In the genomic region with DNA sequence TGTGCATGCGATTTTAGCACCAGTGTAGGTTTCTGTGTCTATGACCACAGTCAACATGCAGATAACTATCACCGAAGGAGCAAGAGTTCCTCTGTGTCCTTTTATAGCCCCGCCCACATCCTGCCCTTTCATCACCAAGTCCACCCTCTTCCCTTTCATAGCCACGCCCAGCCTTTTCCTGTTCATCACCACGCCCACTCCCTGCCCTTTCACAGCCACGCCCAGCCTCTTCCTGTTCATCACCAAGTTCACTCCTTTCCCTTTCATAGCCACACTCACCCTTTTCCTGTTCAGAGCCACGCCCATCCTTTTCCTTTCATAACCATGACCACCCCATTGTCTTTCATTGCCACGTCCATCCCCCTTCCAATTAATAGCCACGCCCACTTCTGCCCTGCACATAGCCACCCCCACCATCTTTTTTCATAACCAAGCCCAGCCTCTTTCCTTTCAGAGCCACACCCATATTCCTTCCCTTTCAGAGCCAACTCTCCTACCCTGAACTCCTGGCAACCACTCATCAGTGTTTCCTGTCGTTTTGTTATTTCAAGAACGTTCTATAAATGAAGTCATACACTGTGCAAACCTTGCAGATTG, we compare ENCODE assay signal across 8 cellular contexts.
DNase-seq lines count a peak whose midpoint lies in the region; ATAC-seq, FAIRE-seq and TF ChIP-seq lines count a peak whose summit lies in the region.

No MANE protein-coding gene starts in this region.

- FAIRE-seq in bronchial epithelial cell (lab: Jason Lieb, UNC), result no peak

- no peak for TF ChIP-seq POLR2A in vagina (IDR thresholded peaks at IDR 0.05)

- no peaks in the 10 kb centered on the region for H3K4me1 ChIP-seq in vagina

- H3K27ac ChIP-seq in vagina, result no peak overlapping the region

- ATAC-seq in HG03196 (IDR thresholded peaks at IDR 0.05; ENCODE audit: unreplicated experiment), result peak; percentile 72
- peak; percentile 83 for ATAC-seq in omental fat pad (ENCODE audit: low FRiP score)

- intact Hi-C loops in vagina (cut with DNase I), result no loop called here

- H3K36me3 ChIP-seq in bronchial epithelial cell (ENCODE audit: control insufficient read depth, insufficient read depth, low read length), result no peaks in the 10 kb centered on the region
- no peaks in the 10 kb centered on the region for H3K36me3 ChIP-seq in vagina

- DNase-seq in COLO829 (ENCODE audit: low spot score) (peak; percentile 40), UCSD-AML1 (lab: John Stamatoyannopoulos, UW; ENCODE audit: unreplicated experiment) (peak; percentile 86), bronchial epithelial cell (ENCODE audit: low read depth) (peak; percentile 32), omental fat pad (ENCODE audit: low spot score) (no peak), vagina (ENCODE audit: extremely low spot score in 2 of 2) (peak; percentile 87 to 91), NCI-H2107 (lab: John Stamatoyannopoulos, UW) (no peak), GM20000 (ENCODE audit: low spot score) (no peak)

- TF ChIP-seq CTCF in bronchial epithelial cell (IDR thresholded peaks at IDR 0.05; ENCODE audit: insufficient read depth, low read length, severe bottlenecking), result no peak
- no peak for TF ChIP-seq CTCF in omental fat pad (IDR thresholded peaks at IDR 0.05)
- TF ChIP-seq CTCF in vagina (IDR thresholded peaks at IDR 0.05), result no peak
- TF ChIP-seq CTCF in GM20000 (IDR thresholded peaks at IDR 0.05; ENCODE audit: extremely low read depth, missing control alignments), result no peak

- H3K27me3 ChIP-seq in bronchial epithelial cell (ENCODE audit: control insufficient read depth, insufficient read depth, low read length) (no peaks in the 10 kb centered on the region), vagina (no peaks in the 10 kb centered on the region)

- no peaks in the 10 kb centered on the region for H3K9me3 ChIP-seq in vagina

- H3K4me3 ChIP-seq in bronchial epithelial cell (ENCODE audit: low read depth, low read length) (no peak overlapping the region), vagina (no peak overlapping the region)

Comparison
In these comparisons a context has a peak if more than half of its experiments do, and no peak if none do; other contexts are left out.
1. DNase-seq: peak in COLO829 (single experiment), UCSD-AML1 (single experiment), bronchial epithelial cell (single experiment) and vagina (2 of 2); none in omental fat pad (single experiment), NCI-H2107 (single experiment) and GM20000 (single experiment).